Comparison of ENCODE assay signal across 10 cellular contexts in genomic region chrX:115372026-115372610, GRCh38.
A peak's percentile ranks its signal among the peaks of the same experiment; 100 is the strongest.
DNase-seq lines count a peak whose midpoint lies in the region; ATAC-seq, FAIRE-seq and TF ChIP-seq lines count a peak whose summit lies in the region.
"Had no signal": no experiment of that assay in that cellular context is flagged by ENCODE, and none has a peak within 500 bp of the region (broad histone marks: within the 10 kb centered on the region; RNA-seq: fewer than 3 reads in every experiment).

No MANE protein-coding gene starts in this region.

- FAIRE-seq in A549 (lab: Jason Lieb, UNC): peak; percentile 100

- 2% methylated on average over 4 of the region's 4 CpGs for WGBS in A549 (ENCODE audit: missing lambda C conversion rate)
- 34% methylated on average over 4 of the region's 4 CpGs for WGBS in mammary epithelial cell (ENCODE audit: low coverage, missing lambda C conversion rate)

- H2AFZ ChIP-seq in mammary epithelial cell (ENCODE audit: low read depth, low read length): no peak overlapping the region

- TF ChIP-seq EP300 in A549 (IDR thresholded peaks at IDR 0.05): no peak

- no peak for TF ChIP-seq CTCF in A549 (IDR thresholded peaks at IDR 0.05)
- no peak for TF ChIP-seq CTCF in mammary epithelial cell (conservative IDR thresholded peaks at IDR 0.05 in 1 of 2, IDR thresholded peaks at IDR 0.05 in 1 of 2; ENCODE audit: extremely low read depth in 1 of 2, insufficient read depth in 1 of 2, low read depth in 1 of 2, low read length in 2 of 2)

- no peak overlapping the region for H3K4me3 ChIP-seq in A549
- H3K4me3 ChIP-seq in HUES48 (ENCODE audit: low read depth, low read length): no peak overlapping the region; the same call in 1 of the 2 replicates
- no peak overlapping the region for H3K4me3 ChIP-seq in mammary epithelial cell (replicated peaks in 1 of 3; ENCODE audit: insufficient read depth in 1 of 3, low read depth in 2 of 3, low read length in 3 of 3)
- H3K4me3 ChIP-seq: colonic mucosa had no signal

- DNase-seq in A549 (ENCODE audit: low read depth in 1 of 2, low spot score in 1 of 2) (peak; percentile 53 to 77), mammary epithelial cell (peak; percentile 44), islet precursor cell (peak; percentile 87), NCI-H2196 treated with DMSO at 0.1 percent for 48 hours (lab: John Stamatoyannopoulos, UW; ENCODE audit: unreplicated experiment) (no peak), SIG-M5 treated with dmso at 0.1 percent for 504 hours (lab: John Stamatoyannopoulos, UW; ENCODE audit: unreplicated experiment) (no peak)
- DNase-seq: colonic mucosa, naive B cell had no signal

- BruUV-seq in mammary epithelial cell (replicated peaks; lab: Mats Ljungman, UMichigan): no TSS peak

- peak overlapping the region; percentile 70 for H3K4me2 ChIP-seq in A549
- no peak overlapping the region for H3K4me2 ChIP-seq in mammary epithelial cell (ENCODE audit: insufficient read depth, low read depth, low read length)

- TF ChIP-seq POLR2A in A549 (IDR thresholded peaks at IDR 0.05; ENCODE audit: low read length): no peak

- ATAC-seq in A549 (peak; percentile 99), GM19351 (IDR thresholded peaks at IDR 0.05; ENCODE audit: unreplicated experiment) (no peak), HG03135 (IDR thresholded peaks at IDR 0.05; ENCODE audit: unreplicated experiment) (no peak)

- H3K27ac ChIP-seq in A549: peak overlapping the region; percentile 71 to 83
- peak overlapping the region; percentile 78 for H3K27ac ChIP-seq in HUES48 (ENCODE audit: low read depth, low read length)
- H3K27ac ChIP-seq in mammary epithelial cell (ENCODE audit: insufficient read depth, low read depth, low read length): no peak overlapping the region
- H3K27ac ChIP-seq: colonic mucosa had no signal

- no peak for TF ChIP-seq RAD21 in A549 (conservative IDR thresholded peaks at IDR 0.05 in 1 of 2, IDR thresholded peaks at IDR 0.05 in 1 of 2)

- H3K27me3 ChIP-seq in HUES48 (ENCODE audit: control insufficient read depth, insufficient read depth, low read length) (peaks cover 12% of the 10 kb centered on the region; the same call in 1 of the 2 replicates), mammary epithelial cell (ENCODE audit: insufficient read depth, low read length) (no peaks in the 10 kb centered on the region)
- H3K27me3 ChIP-seq: colonic mucosa had no signal

- H3K9me3 ChIP-seq in A549 (no peaks in the 10 kb centered on the region), HUES48 (ENCODE audit: control insufficient read depth, insufficient read depth, low read length) (no peaks in the 10 kb centered on the region), mammary epithelial cell (replicated peaks; ENCODE audit: insufficient read depth, low read length) (no peaks in the 10 kb centered on the region)
- H3K9me3 ChIP-seq: colonic mucosa had no signal

- CTCF ChIA-PET in A549 (lab: Yijun Ruan, JAX): no interaction called here
- CTCF ChIA-PET in mammary epithelial cell (lab: Charles Lee; ENCODE audit: low non-redundant PET): no interaction called here

- in situ Hi-C loops in mammary epithelial cell (cut with MboI; ENCODE audit: low sequenced_read_pairs in 2 of 2): no loop called here

- no peaks in the 10 kb centered on the region for H3K79me2 ChIP-seq in mammary epithelial cell (ENCODE audit: insufficient read depth, low read length)

- dilution Hi-C loops in mammary epithelial cell (cut with HindIII; ENCODE audit: low sequenced_read_pairs): no loop called here

- POLR2A ChIA-PET in A549 (lab: Yijun Ruan, JAX): interaction anchor here (0.8 kb wide), 1 partner anchor 189 kb away, joined by 4 read pairs; the partner anchor contains the start of gene PLS3

- H3K9ac ChIP-seq in HUES48 (ENCODE audit: low read depth, low read length): peak overlapping the region; percentile 71
- no peak overlapping the region for H3K9ac ChIP-seq in mammary epithelial cell (ENCODE audit: insufficient read depth, low read length)

- intact Hi-C loops in mammary epithelial cell (cut with micrococcal nuclease): no loop called here

- H4K20me1 ChIP-seq in mammary epithelial cell (ENCODE audit: insufficient read depth, low read length): no peaks in the 10 kb centered on the region

- H3K36me3 ChIP-seq in HUES48 (ENCODE audit: control insufficient read depth, insufficient read depth, low read length) (no peaks in the 10 kb centered on the region), mammary epithelial cell (ENCODE audit: insufficient read depth, low read length) (no peaks in the 10 kb centered on the region)
- H3K36me3 ChIP-seq: colonic mucosa had no signal

- H3K4me1 ChIP-seq in A549 (peaks cover 29% of the 10 kb centered on the region), HUES48 (ENCODE audit: control insufficient read depth, insufficient read depth, low read length) (peaks cover 25% of the 10 kb centered on the region), mammary epithelial cell (ENCODE audit: insufficient read depth, low read length) (peaks cover 18% of the 10 kb centered on the region)
- H3K4me1 ChIP-seq: colonic mucosa had no signal

TF ChIP-seq in A549, 52 proteins besides CTCF, POLR2A, EP300 and RAD21:
- TF ChIP-seq MAX (IDR thresholded peaks at IDR 0.05) (peak; percentile 43), POLR2AphosphoS2 (conservative IDR thresholded peaks at IDR 0.05; ENCODE audit: low read length) (no peak), KDM5A (IDR thresholded peaks at IDR 0.05) (no peak), SREBF2 (IDR thresholded peaks at IDR 0.05) (no peak), FOSL2 (IDR thresholded peaks at IDR 0.05) (peak; percentile 24; the same call in 1 of the 2 replicates), FOSL2 (CRISPR knock-in tag; IDR thresholded peaks at IDR 0.05) (peak; percentile 51)

Comparison
In these comparisons a context has a peak if more than half of its experiments do, and no peak if none do; other contexts are left out.
1. ATAC-seq: peak in A549 (2 of 2); none in GM19351 (single experiment) and HG03135 (single experiment).
2. DNase-seq: peak in A549 (2 of 2), mammary epithelial cell (single experiment) and islet precursor cell (single experiment); none in NCI-H2196 treated with DMSO at 0.1 percent for 48 hours (single experiment) and SIG-M5 treated with dmso at 0.1 percent for 504 hours (single experiment).